ENCODE assay signal across 6 cellular contexts in the genomic region with DNA sequence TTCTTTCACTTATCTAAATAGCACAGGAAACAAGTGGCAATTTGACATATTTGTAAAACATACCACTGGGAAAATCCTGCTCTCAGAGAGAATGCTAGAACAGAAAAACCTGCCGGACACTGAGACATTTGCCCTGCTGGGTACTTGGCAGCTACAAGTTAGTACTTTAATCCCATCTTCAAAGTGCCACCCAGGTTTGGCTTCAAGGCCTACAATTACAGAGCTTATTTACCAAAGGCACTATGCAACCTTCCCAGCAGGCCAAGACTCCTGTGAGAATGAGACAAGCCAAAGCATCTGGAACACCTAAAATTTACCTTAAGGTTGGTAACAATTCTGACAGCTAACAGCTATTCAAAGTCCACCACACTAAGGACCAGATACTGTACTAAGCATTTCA.
"Had no signal": no experiment of that assay in that cellular context is flagged by ENCODE, and none has a peak within 500 bp of the region (broad histone marks: within the 10 kb centered on the region; RNA-seq: fewer than 3 reads in every experiment).

No MANE protein-coding gene starts in this region.

- H3K27ac ChIP-seq: HL-60 had no signal

- H3K4me3 ChIP-seq: GM23338 had no signal

- H3K36me3 Mint-ChIP-seq: IgD-negative memory B cell had no signal

- H3K4me2 ChIP-seq: GM23338 had no signal

- DNase-seq: H9, HCEC 1CT had no signal

- H3K27me3 Mint-ChIP-seq: IgD-negative memory B cell had no signal

- ATAC-seq: GM23338, HepG2 had no signal

- H3K9me3 Mint-ChIP-seq: GM23338, H9, IgD-negative memory B cell had no signal

- H3K4me1 Mint-ChIP-seq: GM23338, H9, IgD-negative memory B cell had no signal

- H3K27ac Mint-ChIP-seq: GM23338, H9, IgD-negative memory B cell had no signal

- H2AFZ ChIP-seq: GM23338 had no signal

- H3K4me3 Mint-ChIP-seq: GM23338, H9, IgD-negative memory B cell had no signal
